17 cellular contexts compared by ENCODE assay signal in the genomic region with DNA sequence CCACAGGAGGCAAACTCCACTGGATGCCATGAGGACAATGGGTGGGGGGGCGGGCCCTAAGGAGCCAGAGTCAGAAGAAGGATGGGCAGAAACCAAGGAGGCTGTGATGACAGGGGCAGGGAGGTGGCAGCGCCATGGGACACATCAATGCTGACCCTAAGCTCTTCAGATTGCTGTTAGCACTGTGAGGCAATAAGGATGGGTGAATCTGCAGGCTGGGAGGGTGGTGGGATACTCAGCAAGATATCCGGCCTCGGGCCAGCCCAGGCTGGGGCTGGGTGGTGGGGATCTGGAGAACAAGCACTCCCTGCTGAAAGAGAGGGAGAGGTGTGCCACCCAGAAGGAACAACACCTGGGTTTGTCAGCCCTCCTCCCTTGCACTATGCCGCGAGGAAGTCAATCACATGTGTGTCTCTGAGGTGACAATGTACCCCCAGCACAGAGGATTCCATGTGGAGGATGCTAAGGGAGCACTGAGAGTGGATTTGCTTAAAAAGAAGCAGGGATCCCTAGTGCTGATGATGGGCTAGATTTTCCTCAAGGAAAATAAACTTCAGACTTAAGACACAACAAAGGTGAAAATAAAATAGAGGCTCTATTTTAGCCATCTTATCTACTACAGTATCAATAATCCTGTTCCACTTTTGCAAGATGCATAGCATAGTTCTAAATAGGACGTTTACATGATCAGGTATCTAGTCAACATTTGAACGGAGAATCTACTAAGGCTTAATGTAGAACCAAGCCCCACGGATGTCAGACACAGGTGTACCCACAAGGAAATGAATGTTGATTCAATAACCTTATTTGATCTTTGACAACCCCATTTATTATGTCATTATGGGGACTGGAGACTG. TPM values are rescaled to one million over a fixed set of nuclear protein-coding genes. Genes with fewer than 3 reads are reported as not detected.
DNase-seq lines count a peak whose midpoint lies in the region; ATAC-seq lines count a peak whose summit lies in the region.
"Had no signal": no experiment of that assay in that cellular context is flagged by ENCODE, and none has a peak within 500 bp of the region (broad histone marks: within the 10 kb centered on the region; RNA-seq: fewer than 3 reads in every experiment).

No MANE protein-coding gene starts in this region.

- intact Hi-C loops in cardiac septum (cut with DNase I) (no loop called here), Right ventricle myocardium superior (cut with DNase I) (no loop called here)

- DNase-seq in NCI-H146 (lab: John Stamatoyannopoulos, UW) = peak; percentile 43
- no peak for DNase-seq in NCI-H146 treated with DMSO at 0.1 percent for 48 hours (lab: John Stamatoyannopoulos, UW; ENCODE audit: unreplicated experiment)
- DNase-seq in cardiac septum (ENCODE audit: low spot score) = peak; percentile 55
- no peak for DNase-seq in Right ventricle myocardium superior
- DNase-seq in mesenteric fat pad (ENCODE audit: low spot score) = peak; percentile 49
- DNase-seq in putamen (ENCODE audit: low spot score) = no peak
- DNase-seq: 8988T, DMS79, H7, Karpas-422, MV-4-11, NCI-H187, NCI-H2107 had no signal

- ATAC-seq in Right ventricle myocardium superior (ENCODE audit: poor library complexity) (no peak), HG02884 (IDR thresholded peaks at IDR 0.05; ENCODE audit: unreplicated experiment) (no peak)
- ATAC-seq: GM12878, Panc1, SK-N-SH treated with all-trans-retinoic acid at 6 μM for 48 hours had no signal

RNA-seq across cellular contexts. Expression of a gene that starts 22.6 kb away (rescaled TPM):
- total RNA-seq in cardiac septum (not detected), Right ventricle myocardium superior (0.13 TPM), mesenteric fat pad (0.58 TPM)

Comparison
In these comparisons a context has a peak if more than half of its experiments do, and no peak if none do; other contexts are left out.
1. DNase-seq: peak in NCI-H146 (single experiment), cardiac septum (single experiment) and mesenteric fat pad (single experiment); none in NCI-H146 treated with DMSO at 0.1 percent for 48 hours (single experiment), Right ventricle myocardium superior (single experiment) and putamen (single experiment).